In genomic region chr7:95545666-95546065, GRCh38 we compare ENCODE assay signal across 2 cellular contexts.
TF ChIP-seq lines count a peak whose summit lies in the region.

No MANE protein-coding gene starts in this region.

TF ChIP-seq in liver, 16 proteins besides CTCF, POLR2A, EP300 and RAD21:
- TF ChIP-seq RXRA (IDR thresholded peaks at IDR 0.05), result no peak
- TF ChIP-seq ATF3 (IDR thresholded peaks at IDR 0.05), result no peak
- no peak for TF ChIP-seq GABPA (IDR thresholded peaks at IDR 0.05 in 1 of 2, conservative IDR thresholded peaks at IDR 0.05 in 1 of 2)
- TF ChIP-seq FOXA2 (IDR thresholded peaks at IDR 0.05), result no peak
- no peak for TF ChIP-seq REST (IDR thresholded peaks at IDR 0.05)
- no peak for TF ChIP-seq HNF4A (conservative IDR thresholded peaks at IDR 0.05)
- no peak for TF ChIP-seq TAF1 (conservative IDR thresholded peaks at IDR 0.05)
TF ChIP-seq in liver: peak in this region for 0.

TF ChIP-seq in HepG2, 621 proteins besides CTCF, POLR2A, EP300 and RAD21:
- TF ChIP-seq ZNF703 (CRISPR knock-in tag; IDR thresholded peaks at IDR 0.05; ENCODE audit: borderline replicate concordance) (no peak), MTF2 (CRISPR knock-in tag; IDR thresholded peaks at IDR 0.05; ENCODE audit: borderline replicate concordance) (no peak), TP53 (CRISPR knock-in tag; conservative IDR thresholded peaks at IDR 0.05) (no peak), ZKSCAN8 (CRISPR knock-in tag; IDR thresholded peaks at IDR 0.05; ENCODE audit: borderline replicate concordance) (no peak), MLXIP (CRISPR knock-in tag; IDR thresholded peaks at IDR 0.05; ENCODE audit: borderline replicate concordance) (no peak), PCBP2 (optimal IDR thresholded peaks at IDR 0.05; ENCODE audit: low read depth, low read length, poor library complexity, severe bottlenecking) (no peak), SAP130 (CRISPR knock-in tag; IDR thresholded peaks at IDR 0.05; ENCODE audit: low read depth) (no peak)
TF ChIP-seq in HepG2: peak in this region for 0.
